Comparison of ENCODE assay signal across 17 cellular contexts in the genomic region with DNA sequence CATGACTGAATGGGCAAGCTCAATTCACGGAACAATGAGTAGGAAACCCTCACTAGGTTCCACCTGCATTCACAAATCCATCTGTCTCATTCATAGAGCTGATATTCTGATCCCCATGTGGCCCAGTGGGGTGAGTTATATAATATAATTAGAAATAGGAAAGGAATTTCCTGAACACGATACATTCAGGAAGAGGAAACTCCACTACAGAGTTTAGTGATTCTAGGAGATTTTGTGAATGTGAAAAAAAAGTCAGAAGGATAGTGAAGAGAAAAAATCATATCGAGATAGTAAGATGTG.
"Had no signal": no experiment of that assay in that cellular context is flagged by ENCODE, and none has a peak within 500 bp of the region (broad histone marks: within the 10 kb centered on the region; RNA-seq: fewer than 3 reads in every experiment).

No MANE protein-coding gene starts in this region.

- H3K27ac ChIP-seq: right lobe of liver, skin epidermis, vagina had no signal

- DNase-seq: activated CD4-positive, alpha-beta memory T cell treated with anti-CD3 and anti-CD28 coated beads, Interleukin-2, amount 10 ng/mL, durations not matched to agents 7 days and 5 days; activated CD4-positive, alpha-beta T cell treated with anti-CD3 and anti-CD28 coated beads, Interleukin-2, amount 10 ng/mL, durations not matched to agents 24 days and 14 days; activated effector memory CD4-positive, alpha-beta T cell treated with Interleukin-2 at 50 U/mL for 16 hours; activated naive CD4-positive, alpha-beta T cell treated with anti-CD3 and anti-CD28 coated beads for 36 hours; activated naive CD8-positive, alpha-beta T cell treated with anti-CD3 and anti-CD28 coated beads, Interleukin-2, amount 10 ng/mL, durations not matched to agents 7 days and 5 days; activated T-cell treated with anti-CD3 and anti-CD28 coated beads, Interleukin-2, amount 50 U/mL, for 72 hours; amniotic stem cell; islet precursor cell; left cardiac atrium; nephron progenitor cell; nucleus accumbens; posterior cingulate gyrus; right lobe of liver had no signal

- FAIRE-seq: colon had no signal

- H3K27me3 ChIP-seq: heart right ventricle, right lobe of liver, vagina had no signal

- H3K4me3 ChIP-seq: heart right ventricle, right lobe of liver, skin epidermis, vagina had no signal

- H3K36me3 ChIP-seq: heart right ventricle, right lobe of liver, vagina had no signal

- H3K4me1 ChIP-seq: right lobe of liver, vagina had no signal

- H3K9me3 ChIP-seq: right lobe of liver, vagina had no signal
